Comparison of ENCODE assay signal across 1 cellular context in genomic region chr7:139811106-139811505, GRCh38.
TF ChIP-seq lines count a peak whose summit lies in the region.

No MANE protein-coding gene starts in this region.

TF ChIP-seq in HepG2, 621 proteins besides CTCF, POLR2A, EP300 and RAD21:
- TF ChIP-seq, protein P1, sequence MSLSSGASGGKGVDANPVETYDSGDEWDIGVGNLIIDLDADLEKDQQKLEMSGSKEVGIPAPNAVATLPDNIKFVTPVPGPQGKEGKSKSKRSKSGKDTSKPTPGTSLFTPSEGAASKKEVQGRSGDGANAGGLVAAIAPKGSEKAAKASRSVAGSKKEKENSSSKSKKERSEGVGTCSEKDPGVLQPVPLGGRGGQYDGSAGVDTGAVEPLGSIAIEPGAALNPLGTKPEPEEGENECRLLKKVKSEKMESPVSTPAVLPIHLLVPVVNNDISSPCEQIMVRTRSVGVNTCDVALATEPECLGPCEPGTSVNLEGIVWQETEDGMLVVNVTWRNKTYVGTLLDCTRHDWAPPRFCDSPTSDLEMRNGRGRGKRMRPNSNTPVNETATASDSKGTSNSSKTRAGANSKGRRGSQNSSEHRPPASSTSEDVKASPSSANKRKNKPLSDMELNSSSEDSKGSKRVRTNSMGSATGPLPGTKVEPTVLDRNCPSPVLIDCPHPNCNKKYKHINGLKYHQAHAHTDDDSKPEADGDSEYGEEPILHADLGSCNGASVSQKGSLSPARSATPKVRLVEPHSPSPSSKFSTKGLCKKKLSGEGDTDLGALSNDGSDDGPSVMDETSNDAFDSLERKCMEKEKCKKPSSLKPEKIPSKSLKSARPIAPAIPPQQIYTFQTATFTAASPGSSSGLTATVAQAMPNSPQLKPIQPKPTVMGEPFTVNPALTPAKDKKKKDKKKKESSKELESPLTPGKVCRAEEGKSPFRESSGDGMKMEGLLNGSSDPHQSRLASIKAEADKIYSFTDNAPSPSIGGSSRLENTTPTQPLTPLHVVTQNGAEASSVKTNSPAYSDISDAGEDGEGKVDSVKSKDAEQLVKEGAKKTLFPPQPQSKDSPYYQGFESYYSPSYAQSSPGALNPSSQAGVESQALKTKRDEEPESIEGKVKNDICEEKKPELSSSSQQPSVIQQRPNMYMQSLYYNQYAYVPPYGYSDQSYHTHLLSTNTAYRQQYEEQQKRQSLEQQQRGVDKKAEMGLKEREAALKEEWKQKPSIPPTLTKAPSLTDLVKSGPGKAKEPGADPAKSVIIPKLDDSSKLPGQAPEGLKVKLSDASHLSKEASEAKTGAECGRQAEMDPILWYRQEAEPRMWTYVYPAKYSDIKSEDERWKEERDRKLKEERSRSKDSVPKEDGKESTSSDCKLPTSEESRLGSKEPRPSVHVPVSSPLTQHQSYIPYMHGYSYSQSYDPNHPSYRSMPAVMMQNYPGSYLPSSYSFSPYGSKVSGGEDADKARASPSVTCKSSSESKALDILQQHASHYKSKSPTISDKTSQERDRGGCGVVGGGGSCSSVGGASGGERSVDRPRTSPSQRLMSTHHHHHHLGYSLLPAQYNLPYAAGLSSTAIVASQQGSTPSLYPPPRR (CRISPR knock-in tag; IDR thresholded peaks at IDR 0.05; ENCODE audit: borderline replicate concordance), result no peak
- TF ChIP-seq ZFP37 (CRISPR knock-in tag; IDR thresholded peaks at IDR 0.05; ENCODE audit: borderline replicate concordance) (no peak), POLR2G (IDR thresholded peaks at IDR 0.05; ENCODE audit: low read depth, low read length) (no peak), ARID2 (CRISPR knock-in tag; IDR thresholded peaks at IDR 0.05; ENCODE audit: borderline replicate concordance) (no peak), KDM1A (CRISPR knock-in tag; IDR thresholded peaks at IDR 0.05) (no peak), TCF7L2 (IDR thresholded peaks at IDR 0.05; ENCODE audit: low read depth, low read length) (no peak), HOXA3 (CRISPR knock-in tag; IDR thresholded peaks at IDR 0.05) (no peak), ZNF543 (CRISPR knock-in tag; IDR thresholded peaks at IDR 0.05) (no peak), FOXK2 (IDR thresholded peaks at IDR 0.05) (no peak), MLLT10 (CRISPR knock-in tag; IDR thresholded peaks at IDR 0.05) (no peak), TBX2 (CRISPR knock-in tag; IDR thresholded peaks at IDR 0.05; ENCODE audit: borderline replicate concordance) (no peak), ZBTB3 (CRISPR knock-in tag; IDR thresholded peaks at IDR 0.05; ENCODE audit: borderline replicate concordance, low read depth) (no peak), ZNF136 (CRISPR knock-in tag; IDR thresholded peaks at IDR 0.05; ENCODE audit: low read depth) (no peak), SIN3B (IDR thresholded peaks at IDR 0.05; ENCODE audit: low read length) (no peak), AHR (CRISPR knock-in tag; IDR thresholded peaks at IDR 0.05) (no peak), ZBTB25 (CRISPR knock-in tag; IDR thresholded peaks at IDR 0.05) (no peak)
- TF ChIP-seq, protein P2, sequence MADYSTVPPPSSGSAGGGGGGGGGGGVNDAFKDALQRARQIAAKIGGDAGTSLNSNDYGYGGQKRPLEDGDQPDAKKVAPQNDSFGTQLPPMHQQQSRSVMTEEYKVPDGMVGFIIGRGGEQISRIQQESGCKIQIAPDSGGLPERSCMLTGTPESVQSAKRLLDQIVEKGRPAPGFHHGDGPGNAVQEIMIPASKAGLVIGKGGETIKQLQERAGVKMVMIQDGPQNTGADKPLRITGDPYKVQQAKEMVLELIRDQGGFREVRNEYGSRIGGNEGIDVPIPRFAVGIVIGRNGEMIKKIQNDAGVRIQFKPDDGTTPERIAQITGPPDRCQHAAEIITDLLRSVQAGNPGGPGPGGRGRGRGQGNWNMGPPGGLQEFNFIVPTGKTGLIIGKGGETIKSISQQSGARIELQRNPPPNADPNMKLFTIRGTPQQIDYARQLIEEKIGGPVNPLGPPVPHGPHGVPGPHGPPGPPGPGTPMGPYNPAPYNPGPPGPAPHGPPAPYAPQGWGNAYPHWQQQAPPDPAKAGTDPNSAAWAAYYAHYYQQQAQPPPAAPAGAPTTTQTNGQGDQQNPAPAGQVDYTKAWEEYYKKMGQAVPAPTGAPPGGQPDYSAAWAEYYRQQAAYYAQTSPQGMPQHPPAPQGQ (CRISPR knock-in tag; IDR thresholded peaks at IDR 0.05; ENCODE audit: borderline replicate concordance), result no peak
- TF ChIP-seq, protein P3, sequence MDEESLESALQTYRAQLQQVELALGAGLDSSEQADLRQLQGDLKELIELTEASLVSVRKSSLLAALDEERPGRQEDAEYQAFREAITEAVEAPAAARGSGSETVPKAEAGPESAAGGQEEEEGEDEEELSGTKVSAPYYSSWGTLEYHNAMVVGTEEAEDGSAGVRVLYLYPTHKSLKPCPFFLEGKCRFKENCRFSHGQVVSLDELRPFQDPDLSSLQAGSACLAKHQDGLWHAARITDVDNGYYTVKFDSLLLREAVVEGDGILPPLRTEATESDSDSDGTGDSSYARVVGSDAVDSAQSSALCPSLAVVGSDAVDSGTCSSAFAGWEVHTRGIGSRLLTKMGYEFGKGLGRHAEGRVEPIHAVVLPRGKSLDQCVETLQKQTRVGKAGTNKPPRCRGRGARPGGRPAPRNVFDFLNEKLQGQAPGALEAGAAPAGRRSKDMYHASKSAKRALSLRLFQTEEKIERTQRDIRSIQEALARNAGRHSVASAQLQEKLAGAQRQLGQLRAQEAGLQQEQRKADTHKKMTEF (CRISPR knock-in tag; IDR thresholded peaks at IDR 0.05), result no peak
TF ChIP-seq in HepG2: peak in this region for 0.
